13 cellular contexts compared by ENCODE assay signal in the genomic region with DNA sequence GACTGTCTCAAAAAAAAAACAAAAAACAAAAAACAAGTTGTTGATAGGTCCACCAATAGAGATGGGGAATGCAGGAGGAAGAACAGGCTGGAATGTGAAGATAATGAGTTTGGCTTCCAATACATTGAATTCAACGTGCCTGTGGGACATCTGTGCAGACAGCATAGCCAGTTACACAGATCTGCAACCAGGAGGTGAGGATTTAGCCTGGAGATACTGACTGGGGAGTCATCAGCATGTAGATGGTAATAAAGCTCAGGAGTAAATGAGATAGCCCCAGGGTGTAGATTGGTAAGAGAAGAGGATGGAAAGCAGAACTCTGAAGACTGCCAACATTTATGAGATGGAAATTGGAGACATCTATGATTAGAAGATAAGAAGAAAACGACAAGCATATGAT.
"Had no signal": no experiment of that assay in that cellular context is flagged by ENCODE, and none has a peak within 500 bp of the region (broad histone marks: within the 10 kb centered on the region; RNA-seq: fewer than 3 reads in every experiment).

No MANE protein-coding gene starts in this region.

- H3K27ac Mint-ChIP-seq: activated naive CD8-positive, alpha-beta T cell treated with anti-CD3 and anti-CD28 coated beads for 36 hours; effector memory CD8-positive, alpha-beta T cell; natural killer cell treated with Interleukin-12 subunit alpha and Interleukin-12 subunit beta and Interleukin-15 and Interleukin-18, amount 100 ng/mL, for 72 hours; stimulated activated naive B cell treated with anti-CD40 and anti-IgM and Interleukin-4, amounts not matched to agents 10 μg/mL and 1 μg/mL and 100 μg/mL, for 72 hours; T-helper 2 cell treated with Interferon-gamma antibody and Interleukin-4, amounts not matched to agents 5 μg/mL and 100 μg/mL, for 36 hours had no signal

- H3K4me3 ChIP-seq: thyroid gland, vagina had no signal

- ATAC-seq: effector memory CD8-positive, alpha-beta T cell; natural killer cell treated with Interleukin-12 subunit alpha and Interleukin-12 subunit beta and Interleukin-15 and Interleukin-18, amount 100 ng/mL, for 72 hours; stimulated activated naive B cell treated with anti-CD40 and anti-IgM and Interleukin-4, amounts not matched to agents 10 μg/mL and 1 μg/mL and 100 μg/mL, for 72 hours had no signal

- H3K36me3 ChIP-seq: thyroid gland, vagina, WERI-Rb-1 had no signal

- H3K27me3 ChIP-seq: thyroid gland, vagina had no signal

- H3K27me3 Mint-ChIP-seq: activated naive CD8-positive, alpha-beta T cell treated with anti-CD3 and anti-CD28 coated beads for 36 hours; effector memory CD8-positive, alpha-beta T cell; natural killer cell treated with Interleukin-12 subunit alpha and Interleukin-12 subunit beta and Interleukin-15 and Interleukin-18, amount 100 ng/mL, for 72 hours; stimulated activated naive B cell treated with anti-CD40 and anti-IgM and Interleukin-4, amounts not matched to agents 10 μg/mL and 1 μg/mL and 100 μg/mL, for 72 hours had no signal

- H3K36me3 Mint-ChIP-seq: activated naive CD8-positive, alpha-beta T cell treated with anti-CD3 and anti-CD28 coated beads for 36 hours; natural killer cell treated with Interleukin-12 subunit alpha and Interleukin-12 subunit beta and Interleukin-15 and Interleukin-18, amount 100 ng/mL, for 72 hours; stimulated activated naive B cell treated with anti-CD40 and anti-IgM and Interleukin-4, amounts not matched to agents 10 μg/mL and 1 μg/mL and 100 μg/mL, for 72 hours had no signal

- H3K9me3 Mint-ChIP-seq: activated naive CD8-positive, alpha-beta T cell treated with anti-CD3 and anti-CD28 coated beads for 36 hours; effector memory CD8-positive, alpha-beta T cell; natural killer cell treated with Interleukin-12 subunit alpha and Interleukin-12 subunit beta and Interleukin-15 and Interleukin-18, amount 100 ng/mL, for 72 hours; T-helper 2 cell treated with Interferon-gamma antibody and Interleukin-4, amounts not matched to agents 5 μg/mL and 100 μg/mL, for 36 hours had no signal

- H3K4me3 Mint-ChIP-seq: activated naive CD8-positive, alpha-beta T cell treated with anti-CD3 and anti-CD28 coated beads for 36 hours; effector memory CD8-positive, alpha-beta T cell; natural killer cell treated with Interleukin-12 subunit alpha and Interleukin-12 subunit beta and Interleukin-15 and Interleukin-18, amount 100 ng/mL, for 72 hours; stimulated activated naive B cell treated with anti-CD40 and anti-IgM and Interleukin-4, amounts not matched to agents 10 μg/mL and 1 μg/mL and 100 μg/mL, for 72 hours; T-helper 2 cell treated with Interferon-gamma antibody and Interleukin-4, amounts not matched to agents 5 μg/mL and 100 μg/mL, for 36 hours had no signal

- H3K9me3 ChIP-seq: thyroid gland, vagina had no signal

- DNase-seq: activated CD4-positive, alpha-beta T cell treated with anti-CD3 and anti-CD28 coated beads for 1 hour; activated CD4-positive, alpha-beta T cell treated with anti-CD3 and anti-CD28 coated beads, Interleukin-2, amount 50 U/mL, for 4 hours; activated gamma-delta T cell treated with Interleukin-2 at 50 U/mL for 16 hours; activated naive CD8-positive, alpha-beta T cell treated with anti-CD3 and anti-CD28 coated beads for 36 hours; amniotic stem cell; effector memory CD8-positive, alpha-beta T cell; nucleus accumbens; stimulated activated naive B cell treated with anti-CD40 and anti-IgM and Interleukin-4, amounts not matched to agents 10 μg/mL and 1 μg/mL and 100 μg/mL, for 72 hours; thyroid gland; WERI-Rb-1 had no signal

- H3K27ac ChIP-seq: thyroid gland, vagina, WERI-Rb-1 had no signal
